In genomic region chr6:110613356-110613755, GRCh38 we compare ENCODE assay signal across 1 cellular context.
TF ChIP-seq lines count a peak whose summit lies in the region.

No MANE protein-coding gene starts in this region.

TF ChIP-seq in WTC11, 78 proteins besides CTCF, POLR2A, EP300 and RAD21 (continued from another document):
- TF ChIP-seq ZNF423 (CRISPR knock-in tag; IDR thresholded peaks at IDR 0.05) (no peak), ZNF219 (CRISPR knock-in tag; IDR thresholded peaks at IDR 0.05; ENCODE audit: borderline replicate concordance) (no peak)
